In the genomic region with DNA sequence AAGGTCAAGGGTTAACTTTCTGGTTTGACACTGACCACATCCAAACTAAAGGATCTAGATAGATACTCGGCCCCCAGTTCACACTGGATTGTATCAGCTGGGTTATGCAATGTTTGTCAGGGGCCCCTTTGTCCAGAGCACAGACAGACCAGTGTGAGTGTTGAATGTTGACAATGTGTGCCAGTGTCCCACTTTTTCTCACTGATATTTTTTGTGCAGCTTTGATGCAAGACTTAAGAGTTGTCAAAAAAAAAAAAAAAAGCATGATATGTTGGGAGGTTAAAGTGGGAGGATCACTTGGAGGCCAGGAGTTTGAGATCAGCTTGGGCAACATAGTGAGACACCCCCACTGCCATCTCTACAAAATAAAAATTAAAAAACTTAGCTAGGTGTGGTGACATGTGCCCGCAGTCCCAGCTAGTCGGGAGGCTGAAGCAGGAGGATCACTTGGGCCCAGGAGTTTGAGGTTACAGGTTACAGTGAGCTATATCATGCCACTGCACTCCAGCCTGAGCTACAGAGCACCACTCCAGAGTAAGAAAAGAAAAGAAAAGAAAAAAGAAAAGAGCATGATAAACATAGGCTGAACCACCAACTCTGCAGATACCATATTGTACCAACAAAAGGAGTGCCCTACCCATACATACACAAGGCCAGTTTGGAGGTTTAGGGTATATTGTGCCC, we compare ENCODE assay signal across 1 cellular context.
TF ChIP-seq lines count a peak whose summit lies in the region.

No MANE protein-coding gene starts in this region.

TF ChIP-seq in HepG2, 621 proteins besides CTCF, POLR2A, EP300 and RAD21 (continued from another document and continues in another):
- no peak for TF ChIP-seq ZNF124 (CRISPR knock-in tag; IDR thresholded peaks at IDR 0.05)
- no peak for TF ChIP-seq TAF1 (CRISPR knock-in tag; IDR thresholded peaks at IDR 0.05)
- no peak for TF ChIP-seq ZKSCAN1 (IDR thresholded peaks at IDR 0.05; ENCODE audit: low read length)
- no peak for TF ChIP-seq MAFG (CRISPR knock-in tag; IDR thresholded peaks at IDR 0.05)
- no peak for TF ChIP-seq ZNF790 (CRISPR knock-in tag; IDR thresholded peaks at IDR 0.05; ENCODE audit: borderline replicate concordance)
- TF ChIP-seq PCBP2 (optimal IDR thresholded peaks at IDR 0.05; ENCODE audit: low read depth, low read length, poor library complexity, severe bottlenecking), result no peak
- TF ChIP-seq, protein P1, sequence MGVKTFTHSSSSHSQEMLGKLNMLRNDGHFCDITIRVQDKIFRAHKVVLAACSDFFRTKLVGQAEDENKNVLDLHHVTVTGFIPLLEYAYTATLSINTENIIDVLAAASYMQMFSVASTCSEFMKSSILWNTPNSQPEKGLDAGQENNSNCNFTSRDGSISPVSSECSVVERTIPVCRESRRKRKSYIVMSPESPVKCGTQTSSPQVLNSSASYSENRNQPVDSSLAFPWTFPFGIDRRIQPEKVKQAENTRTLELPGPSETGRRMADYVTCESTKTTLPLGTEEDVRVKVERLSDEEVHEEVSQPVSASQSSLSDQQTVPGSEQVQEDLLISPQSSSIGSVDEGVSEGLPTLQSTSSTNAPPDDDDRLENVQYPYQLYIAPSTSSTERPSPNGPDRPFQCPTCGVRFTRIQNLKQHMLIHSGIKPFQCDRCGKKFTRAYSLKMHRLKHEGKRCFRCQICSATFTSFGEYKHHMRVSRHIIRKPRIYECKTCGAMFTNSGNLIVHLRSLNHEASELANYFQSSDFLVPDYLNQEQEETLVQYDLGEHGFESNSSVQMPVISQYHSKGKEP (CRISPR knock-in tag; IDR thresholded peaks at IDR 0.05), result no peak
- TF ChIP-seq, protein P2, sequence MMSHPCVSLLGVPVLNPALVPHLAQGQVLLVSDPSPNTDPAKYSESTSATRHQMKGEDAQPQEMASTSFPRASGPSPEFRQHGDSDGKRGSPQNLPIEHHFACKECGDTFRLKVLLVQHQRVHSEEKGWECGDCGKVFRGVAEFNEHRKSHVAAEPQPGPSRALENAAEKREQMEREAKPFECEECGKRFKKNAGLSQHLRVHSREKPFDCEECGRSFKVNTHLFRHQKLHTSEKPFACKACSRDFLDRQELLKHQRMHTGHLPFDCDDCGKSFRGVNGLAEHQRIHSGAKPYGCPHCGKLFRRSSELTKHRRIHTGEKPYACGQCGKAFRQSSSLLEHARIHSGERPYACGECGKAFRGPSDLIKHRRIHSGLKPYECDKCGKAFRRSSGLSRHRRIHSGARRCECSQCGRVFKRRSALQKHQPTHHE (CRISPR knock-in tag; IDR thresholded peaks at IDR 0.05; ENCODE audit: borderline replicate concordance), result no peak
- no peak for TF ChIP-seq ZNF496 (CRISPR knock-in tag; IDR thresholded peaks at IDR 0.05; ENCODE audit: insufficient replicate concordance)
- TF ChIP-seq CHD4 (IDR thresholded peaks at IDR 0.05; ENCODE audit: borderline replicate concordance, low read length), result peak; percentile 67; the same call in 1 of the 2 replicates
- TF ChIP-seq SAFB2 (CRISPR knock-in tag; IDR thresholded peaks at IDR 0.05; ENCODE audit: borderline replicate concordance, low read depth), result no peak
- TF ChIP-seq, protein P3, sequence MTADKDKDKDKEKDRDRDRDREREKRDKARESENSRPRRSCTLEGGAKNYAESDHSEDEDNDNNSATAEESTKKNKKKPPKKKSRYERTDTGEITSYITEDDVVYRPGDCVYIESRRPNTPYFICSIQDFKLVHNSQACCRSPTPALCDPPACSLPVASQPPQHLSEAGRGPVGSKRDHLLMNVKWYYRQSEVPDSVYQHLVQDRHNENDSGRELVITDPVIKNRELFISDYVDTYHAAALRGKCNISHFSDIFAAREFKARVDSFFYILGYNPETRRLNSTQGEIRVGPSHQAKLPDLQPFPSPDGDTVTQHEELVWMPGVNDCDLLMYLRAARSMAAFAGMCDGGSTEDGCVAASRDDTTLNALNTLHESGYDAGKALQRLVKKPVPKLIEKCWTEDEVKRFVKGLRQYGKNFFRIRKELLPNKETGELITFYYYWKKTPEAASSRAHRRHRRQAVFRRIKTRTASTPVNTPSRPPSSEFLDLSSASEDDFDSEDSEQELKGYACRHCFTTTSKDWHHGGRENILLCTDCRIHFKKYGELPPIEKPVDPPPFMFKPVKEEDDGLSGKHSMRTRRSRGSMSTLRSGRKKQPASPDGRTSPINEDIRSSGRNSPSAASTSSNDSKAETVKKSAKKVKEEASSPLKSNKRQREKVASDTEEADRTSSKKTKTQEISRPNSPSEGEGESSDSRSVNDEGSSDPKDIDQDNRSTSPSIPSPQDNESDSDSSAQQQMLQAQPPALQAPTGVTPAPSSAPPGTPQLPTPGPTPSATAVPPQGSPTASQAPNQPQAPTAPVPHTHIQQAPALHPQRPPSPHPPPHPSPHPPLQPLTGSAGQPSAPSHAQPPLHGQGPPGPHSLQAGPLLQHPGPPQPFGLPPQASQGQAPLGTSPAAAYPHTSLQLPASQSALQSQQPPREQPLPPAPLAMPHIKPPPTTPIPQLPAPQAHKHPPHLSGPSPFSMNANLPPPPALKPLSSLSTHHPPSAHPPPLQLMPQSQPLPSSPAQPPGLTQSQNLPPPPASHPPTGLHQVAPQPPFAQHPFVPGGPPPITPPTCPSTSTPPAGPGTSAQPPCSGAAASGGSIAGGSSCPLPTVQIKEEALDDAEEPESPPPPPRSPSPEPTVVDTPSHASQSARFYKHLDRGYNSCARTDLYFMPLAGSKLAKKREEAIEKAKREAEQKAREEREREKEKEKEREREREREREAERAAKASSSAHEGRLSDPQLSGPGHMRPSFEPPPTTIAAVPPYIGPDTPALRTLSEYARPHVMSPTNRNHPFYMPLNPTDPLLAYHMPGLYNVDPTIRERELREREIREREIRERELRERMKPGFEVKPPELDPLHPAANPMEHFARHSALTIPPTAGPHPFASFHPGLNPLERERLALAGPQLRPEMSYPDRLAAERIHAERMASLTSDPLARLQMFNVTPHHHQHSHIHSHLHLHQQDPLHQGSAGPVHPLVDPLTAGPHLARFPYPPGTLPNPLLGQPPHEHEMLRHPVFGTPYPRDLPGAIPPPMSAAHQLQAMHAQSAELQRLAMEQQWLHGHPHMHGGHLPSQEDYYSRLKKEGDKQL (CRISPR knock-in tag; IDR thresholded peaks at IDR 0.05; ENCODE audit: low read depth), result peak; percentile 95; the same call in 1 of the 2 replicates
- peak; percentile 48 for TF ChIP-seq THAP11 (CRISPR knock-in tag; IDR thresholded peaks at IDR 0.05)
- TF ChIP-seq, protein P4, sequence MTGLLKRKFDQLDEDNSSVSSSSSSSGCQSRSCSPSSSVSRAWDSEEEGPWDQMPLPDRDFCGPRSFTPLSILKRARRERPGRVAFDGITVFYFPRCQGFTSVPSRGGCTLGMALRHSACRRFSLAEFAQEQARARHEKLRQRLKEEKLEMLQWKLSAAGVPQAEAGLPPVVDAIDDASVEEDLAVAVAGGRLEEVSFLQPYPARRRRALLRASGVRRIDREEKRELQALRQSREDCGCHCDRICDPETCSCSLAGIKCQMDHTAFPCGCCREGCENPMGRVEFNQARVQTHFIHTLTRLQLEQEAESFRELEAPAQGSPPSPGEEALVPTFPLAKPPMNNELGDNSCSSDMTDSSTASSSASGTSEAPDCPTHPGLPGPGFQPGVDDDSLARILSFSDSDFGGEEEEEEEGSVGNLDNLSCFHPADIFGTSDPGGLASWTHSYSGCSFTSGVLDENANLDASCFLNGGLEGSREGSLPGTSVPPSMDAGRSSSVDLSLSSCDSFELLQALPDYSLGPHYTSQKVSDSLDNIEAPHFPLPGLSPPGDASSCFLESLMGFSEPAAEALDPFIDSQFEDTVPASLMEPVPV (CRISPR knock-in tag; IDR thresholded peaks at IDR 0.05), result no peak
- TF ChIP-seq ARID5B (CRISPR knock-in tag; IDR thresholded peaks at IDR 0.05), result peak; percentile 96
- TF ChIP-seq KDM4B (CRISPR knock-in tag; IDR thresholded peaks at IDR 0.05), result 0 out of 2 replicates have a peak, but pooled peaks have one; percentile 66
- TF ChIP-seq ZNF720 (CRISPR knock-in tag; IDR thresholded peaks at IDR 0.05), result no peak
- TF ChIP-seq NFKB2 (CRISPR knock-in tag; IDR thresholded peaks at IDR 0.05; ENCODE audit: borderline replicate concordance), result no peak
- TF ChIP-seq PTBP1 (IDR thresholded peaks at IDR 0.05; ENCODE audit: low read depth, low read length, poor library complexity, severe bottlenecking), result no peak
- peak; percentile 76; the same call in 1 of the 2 replicates for TF ChIP-seq KDM3A (CRISPR knock-in tag; IDR thresholded peaks at IDR 0.05; ENCODE audit: low read depth)
- TF ChIP-seq, protein P5, sequence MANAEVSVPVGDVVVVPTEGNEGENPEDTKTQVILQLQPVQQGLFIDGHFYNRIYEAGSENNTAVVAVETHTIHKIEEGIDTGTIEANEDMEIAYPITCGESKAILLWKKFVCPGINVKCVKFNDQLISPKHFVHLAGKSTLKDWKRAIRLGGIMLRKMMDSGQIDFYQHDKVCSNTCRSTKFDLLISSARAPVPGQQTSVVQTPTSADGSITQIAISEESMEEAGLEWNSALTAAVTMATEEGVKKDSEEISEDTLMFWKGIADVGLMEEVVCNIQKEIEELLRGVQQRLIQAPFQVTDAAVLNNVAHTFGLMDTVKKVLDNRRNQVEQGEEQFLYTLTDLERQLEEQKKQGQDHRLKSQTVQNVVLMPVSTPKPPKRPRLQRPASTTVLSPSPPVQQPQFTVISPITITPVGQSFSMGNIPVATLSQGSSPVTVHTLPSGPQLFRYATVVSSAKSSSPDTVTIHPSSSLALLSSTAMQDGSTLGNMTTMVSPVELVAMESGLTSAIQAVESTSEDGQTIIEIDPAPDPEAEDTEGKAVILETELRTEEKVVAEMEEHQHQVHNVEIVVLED (CRISPR knock-in tag; IDR thresholded peaks at IDR 0.05; ENCODE audit: borderline replicate concordance), result no peak
- TF ChIP-seq, protein P6, sequence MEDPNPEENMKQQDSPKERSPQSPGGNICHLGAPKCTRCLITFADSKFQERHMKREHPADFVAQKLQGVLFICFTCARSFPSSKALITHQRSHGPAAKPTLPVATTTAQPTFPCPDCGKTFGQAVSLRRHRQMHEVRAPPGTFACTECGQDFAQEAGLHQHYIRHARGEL (CRISPR knock-in tag; IDR thresholded peaks at IDR 0.05), result no peak
- TF ChIP-seq PCBP1 (IDR thresholded peaks at IDR 0.05; ENCODE audit: borderline replicate concordance, low read depth, low read length), result no peak
- TF ChIP-seq ZSCAN12 (CRISPR knock-in tag; IDR thresholded peaks at IDR 0.05), result no peak
- no peak for TF ChIP-seq BRD4 (CRISPR knock-in tag; IDR thresholded peaks at IDR 0.05)
- no peak for TF ChIP-seq PRMT3 (CRISPR knock-in tag; IDR thresholded peaks at IDR 0.05; ENCODE audit: borderline replicate concordance, low read depth)
- no peak for TF ChIP-seq HMGA1 (CRISPR knock-in tag; conservative IDR thresholded peaks at IDR 0.05)
- TF ChIP-seq KLF16 (CRISPR knock-in tag; IDR thresholded peaks at IDR 0.05), result peak in 1 of 2 experiments; percentile 88; a peak in 2 of 4 replicates
- no peak for TF ChIP-seq GABPB1 (CRISPR knock-in tag; IDR thresholded peaks at IDR 0.05)
- TF ChIP-seq ZNF879 (CRISPR knock-in tag; IDR thresholded peaks at IDR 0.05), result no peak
- no peak for TF ChIP-seq ZNF776 (CRISPR knock-in tag; IDR thresholded peaks at IDR 0.05)
- TF ChIP-seq, protein P7, sequence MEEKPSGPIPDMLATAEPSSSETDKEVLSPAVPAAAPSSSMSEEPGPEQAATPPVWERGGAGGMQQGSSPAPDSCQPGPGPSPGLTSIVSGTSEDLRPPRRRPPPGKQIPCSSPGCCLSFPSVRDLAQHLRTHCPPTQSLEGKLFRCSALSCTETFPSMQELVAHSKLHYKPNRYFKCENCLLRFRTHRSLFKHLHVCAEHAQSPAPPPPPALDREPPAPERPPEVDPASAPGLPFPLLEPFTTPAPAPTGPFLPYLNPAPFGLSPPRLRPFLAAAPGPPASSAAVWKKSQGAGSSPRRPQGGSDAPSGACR (CRISPR knock-in tag; IDR thresholded peaks at IDR 0.05), result no peak
- peak; percentile 67; the same call in 1 of the 2 replicates for TF ChIP-seq ZNF761 (CRISPR knock-in tag; conservative IDR thresholded peaks at IDR 0.05)
- no peak for TF ChIP-seq ZBTB2 (CRISPR knock-in tag; IDR thresholded peaks at IDR 0.05; ENCODE audit: low read depth)
- 0 out of 2 replicates have a peak, but pooled peaks have one; percentile 57 for TF ChIP-seq HOXD1 (CRISPR knock-in tag; IDR thresholded peaks at IDR 0.05)
- TF ChIP-seq ELF1 (CRISPR knock-in tag; IDR thresholded peaks at IDR 0.05), result peak; percentile 43; the same call in 1 of the 2 replicates
- TF ChIP-seq ZKSCAN5 (CRISPR knock-in tag; IDR thresholded peaks at IDR 0.05), result no peak
- no peak for TF ChIP-seq KLF15 (CRISPR knock-in tag; IDR thresholded peaks at IDR 0.05; ENCODE audit: borderline replicate concordance)
- TF ChIP-seq HDAC6 (IDR thresholded peaks at IDR 0.05; ENCODE audit: low read depth, low read length), result no peak
